In the genomic region with DNA sequence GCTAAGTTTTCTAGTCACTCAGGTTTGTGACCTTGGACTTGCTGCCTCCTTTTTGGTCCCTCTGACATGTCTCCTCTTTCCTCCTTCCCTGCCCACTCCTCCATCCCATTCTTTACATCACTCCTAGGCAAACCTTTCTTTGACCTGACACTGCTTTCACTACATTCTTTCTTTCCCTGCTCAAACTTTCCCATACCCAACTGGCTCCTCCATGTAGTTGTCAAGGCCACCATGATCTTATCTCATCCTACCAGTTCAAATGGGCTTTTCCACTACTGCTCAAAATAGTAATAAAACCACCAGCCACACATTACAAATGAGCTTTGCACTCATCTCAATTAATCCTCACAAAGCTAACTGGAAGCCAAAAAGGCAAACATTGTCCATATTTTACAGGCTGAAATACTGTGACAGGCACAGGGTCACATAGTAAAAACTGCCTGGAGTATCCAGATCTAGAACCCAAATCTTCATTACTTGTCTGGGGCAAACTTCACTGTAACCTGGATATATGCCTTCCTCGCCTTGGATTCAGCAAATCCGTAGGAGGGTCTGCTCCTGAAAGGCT, we compare ENCODE assay signal across 1 cellular context.
TF ChIP-seq lines count a peak whose summit lies in the region.

No MANE protein-coding gene starts in this region.

TF ChIP-seq in K562, 482 proteins besides CTCF, POLR2A, EP300 and RAD21 (continued from another document):
- TF ChIP-seq, protein P1, sequence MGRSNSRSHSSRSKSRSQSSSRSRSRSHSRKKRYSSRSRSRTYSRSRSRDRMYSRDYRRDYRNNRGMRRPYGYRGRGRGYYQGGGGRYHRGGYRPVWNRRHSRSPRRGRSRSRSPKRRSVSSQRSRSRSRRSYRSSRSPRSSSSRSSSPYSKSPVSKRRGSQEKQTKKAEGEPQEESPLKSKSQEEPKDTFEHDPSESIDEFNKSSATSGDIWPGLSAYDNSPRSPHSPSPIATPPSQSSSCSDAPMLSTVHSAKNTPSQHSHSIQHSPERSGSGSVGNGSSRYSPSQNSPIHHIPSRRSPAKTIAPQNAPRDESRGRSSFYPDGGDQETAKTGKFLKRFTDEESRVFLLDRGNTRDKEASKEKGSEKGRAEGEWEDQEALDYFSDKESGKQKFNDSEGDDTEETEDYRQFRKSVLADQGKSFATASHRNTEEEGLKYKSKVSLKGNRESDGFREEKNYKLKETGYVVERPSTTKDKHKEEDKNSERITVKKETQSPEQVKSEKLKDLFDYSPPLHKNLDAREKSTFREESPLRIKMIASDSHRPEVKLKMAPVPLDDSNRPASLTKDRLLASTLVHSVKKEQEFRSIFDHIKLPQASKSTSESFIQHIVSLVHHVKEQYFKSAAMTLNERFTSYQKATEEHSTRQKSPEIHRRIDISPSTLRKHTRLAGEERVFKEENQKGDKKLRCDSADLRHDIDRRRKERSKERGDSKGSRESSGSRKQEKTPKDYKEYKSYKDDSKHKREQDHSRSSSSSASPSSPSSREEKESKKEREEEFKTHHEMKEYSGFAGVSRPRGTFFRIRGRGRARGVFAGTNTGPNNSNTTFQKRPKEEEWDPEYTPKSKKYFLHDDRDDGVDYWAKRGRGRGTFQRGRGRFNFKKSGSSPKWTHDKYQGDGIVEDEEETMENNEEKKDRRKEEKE (IDR thresholded peaks at IDR 0.05; ENCODE audit: borderline replicate concordance in 1 of 2, control insufficient read depth in 1 of 2, low read depth in 2 of 2, low read length in 1 of 2) = 0 out of 4 replicates have a peak, but pooled peaks of 1 of the 2 experiments have one; percentile 33
- 0 out of 2 replicates have a peak, but pooled peaks have one; percentile 36 for TF ChIP-seq EHMT2 (IDR thresholded peaks at IDR 0.05)
TF ChIP-seq in K562: peak in this region for 3.
